Comparison of ENCODE assay signal across 8 cellular contexts in the genomic region with DNA sequence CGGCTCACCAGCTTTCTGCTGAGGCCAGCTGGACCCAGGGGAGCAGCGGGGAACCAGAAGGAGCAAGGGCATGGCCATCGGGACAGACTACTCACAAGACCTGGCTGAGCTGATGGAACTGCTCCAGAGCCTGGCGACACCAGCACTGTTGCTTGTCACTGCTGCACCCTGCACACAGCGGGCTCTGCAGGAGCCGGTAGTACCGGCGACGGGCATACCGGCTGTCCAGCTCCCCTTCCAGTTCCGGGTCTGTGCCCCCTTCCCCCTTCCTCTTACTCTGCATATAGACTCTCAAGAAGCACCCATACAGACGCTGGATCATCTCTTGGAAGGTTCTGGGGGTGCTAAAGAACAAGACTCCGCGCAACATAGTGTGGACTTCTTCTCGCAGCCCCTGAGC. TPM values are rescaled to one million over a fixed set of nuclear protein-coding genes. Genes with fewer than 3 reads are reported as not detected.
A peak's percentile ranks its signal among the peaks of the same experiment; 100 is the strongest.
DNase-seq lines count a peak whose midpoint lies in the region; ATAC-seq, FAIRE-seq and TF ChIP-seq lines count a peak whose summit lies in the region.
"Had no signal": no experiment of that assay in that cellular context is flagged by ENCODE, and none has a peak within 500 bp of the region (broad histone marks: within the 10 kb centered on the region; RNA-seq: fewer than 3 reads in every experiment).

No MANE protein-coding gene starts in this region.

- no peaks in the 10 kb centered on the region; the same call in none of the 2 replicates for H3K36me3 Mint-ChIP-seq in HFFc6 (ENCODE audit: low read depth)
- peaks cover 13% of the 10 kb centered on the region for H3K36me3 Mint-ChIP-seq in activated T-helper 1 cell treated with anti-CD3 and anti-CD28 coated beads, Interleukin-12 subunit alpha, Interleukin-12 subunit beta, Interleukin-2, Interleukin-4 antibody, amounts not matched to agents 30 ng/mL and 10 ng/mL and 1 ng/mL, durations not matched to agents 14 hours and 24 hours and 36 hours (ENCODE audit: low read depth)
- peaks cover 20 to 50% of the 10 kb centered on the region in 2 donors for H3K36me3 Mint-ChIP-seq in stimulated activated naive B cell treated with anti-CD40 and anti-IgM and Interleukin-4, amounts not matched to agents 10 μg/mL and 1 μg/mL and 100 μg/mL, for 72 hours

- in situ Hi-C loops in ACHN (cut with HindIII; ENCODE audit: low pct_ligation_motif_present, low pct_unique_long_range_greater_than_20kb, low sequenced_read_pairs): no loop called here

- intact Hi-C loops in activated T-helper 1 cell treated with anti-CD3 and anti-CD28 coated beads, Interleukin-12 subunit alpha, Interleukin-12 subunit beta, Interleukin-2, Interleukin-4 antibody, amounts not matched to agents 30 ng/mL and 10 ng/mL and 1 ng/mL, durations not matched to agents 14 hours and 24 hours and 36 hours (cut with micrococcal nuclease): no loop called here

- FAIRE-seq in HTR-8/SVneo (lab: Jason Lieb, UNC): no peak

- DNase-seq in HFFc6 (no peak), SKM-1 treated with dmso at 0.1 percent for 144 hours (lab: John Stamatoyannopoulos, UW; ENCODE audit: unreplicated experiment) (no peak), ACHN (no peak), HTR-8/SVneo (ENCODE audit: insufficient read length, low spot score) (no peak)
- DNase-seq in activated T-helper 1 cell treated with anti-CD3 and anti-CD28 coated beads, Interleukin-12 subunit alpha, Interleukin-12 subunit beta, Interleukin-2, Interleukin-4 antibody, amounts not matched to agents 30 ng/mL and 10 ng/mL and 1 ng/mL, durations not matched to agents 14 hours and 24 hours and 36 hours (ENCODE audit: low spot score): no peak
- no peak for DNase-seq in stimulated activated naive B cell treated with anti-CD40 and anti-IgM and Interleukin-4, amounts not matched to agents 10 μg/mL and 1 μg/mL and 100 μg/mL, for 72 hours
- DNase-seq: GOT3 had no signal

- peaks cover 3% of the 10 kb centered on the region for H3K27me3 Mint-ChIP-seq in HFFc6 (ENCODE audit: insufficient read depth)
- H3K27me3 Mint-ChIP-seq in activated T-helper 1 cell treated with anti-CD3 and anti-CD28 coated beads, Interleukin-12 subunit alpha, Interleukin-12 subunit beta, Interleukin-2, Interleukin-4 antibody, amounts not matched to agents 30 ng/mL and 10 ng/mL and 1 ng/mL, durations not matched to agents 14 hours and 24 hours and 36 hours (ENCODE audit: insufficient read depth): peaks cover 4% of the 10 kb centered on the region
- H3K27me3 Mint-ChIP-seq in stimulated activated naive B cell treated with anti-CD40 and anti-IgM and Interleukin-4, amounts not matched to agents 10 μg/mL and 1 μg/mL and 100 μg/mL, for 72 hours: no peaks in the 10 kb centered on the region

- TF ChIP-seq CTCF in HFFc6 (IDR thresholded peaks at IDR 0.05): no peak

- peaks cover 32% of the 10 kb centered on the region for H3K4me1 Mint-ChIP-seq in HFFc6 (ENCODE audit: low read depth)
- peaks cover 24% of the 10 kb centered on the region for H3K4me1 Mint-ChIP-seq in activated T-helper 1 cell treated with anti-CD3 and anti-CD28 coated beads, Interleukin-12 subunit alpha, Interleukin-12 subunit beta, Interleukin-2, Interleukin-4 antibody, amounts not matched to agents 30 ng/mL and 10 ng/mL and 1 ng/mL, durations not matched to agents 14 hours and 24 hours and 36 hours (ENCODE audit: low read depth)
- H3K4me1 Mint-ChIP-seq in stimulated activated naive B cell treated with anti-CD40 and anti-IgM and Interleukin-4, amounts not matched to agents 10 μg/mL and 1 μg/mL and 100 μg/mL, for 72 hours: peaks cover 36 to 69% of the 10 kb centered on the region in 2 donors

- peak overlapping the region; percentile 97 for H3K4me3 Mint-ChIP-seq in HFFc6
- H3K4me3 Mint-ChIP-seq in activated T-helper 1 cell treated with anti-CD3 and anti-CD28 coated beads, Interleukin-12 subunit alpha, Interleukin-12 subunit beta, Interleukin-2, Interleukin-4 antibody, amounts not matched to agents 30 ng/mL and 10 ng/mL and 1 ng/mL, durations not matched to agents 14 hours and 24 hours and 36 hours: peak overlapping the region; percentile 92
- peak overlapping the region; percentile 98 for H3K4me3 Mint-ChIP-seq in stimulated activated naive B cell treated with anti-CD40 and anti-IgM and Interleukin-4, amounts not matched to agents 10 μg/mL and 1 μg/mL and 100 μg/mL, for 72 hours

- ATAC-seq in stimulated activated naive B cell treated with anti-CD40 and anti-IgM and Interleukin-4, amounts not matched to agents 10 μg/mL and 1 μg/mL and 100 μg/mL, for 72 hours (replicated peaks): no peak

- peak overlapping the region; percentile 94 for H3K27ac Mint-ChIP-seq in HFFc6
- peak overlapping the region; percentile 86 for H3K27ac Mint-ChIP-seq in activated T-helper 1 cell treated with anti-CD3 and anti-CD28 coated beads, Interleukin-12 subunit alpha, Interleukin-12 subunit beta, Interleukin-2, Interleukin-4 antibody, amounts not matched to agents 30 ng/mL and 10 ng/mL and 1 ng/mL, durations not matched to agents 14 hours and 24 hours and 36 hours
- H3K27ac Mint-ChIP-seq in stimulated activated naive B cell treated with anti-CD40 and anti-IgM and Interleukin-4, amounts not matched to agents 10 μg/mL and 1 μg/mL and 100 μg/mL, for 72 hours: peak overlapping the region; percentile 98

- peak overlapping the region; percentile 96 for H3K4me3 ChIP-seq in iPS-18c (ENCODE audit: insufficient read depth, low read depth, low read length)

- H3K9me3 ChIP-seq in iPS-18c (ENCODE audit: control insufficient read depth, insufficient read depth, low read length): peaks cover 2% of the 10 kb centered on the region

- no peaks in the 10 kb centered on the region for H3K9me3 Mint-ChIP-seq in HFFc6
- no peaks in the 10 kb centered on the region for H3K9me3 Mint-ChIP-seq in activated T-helper 1 cell treated with anti-CD3 and anti-CD28 coated beads, Interleukin-12 subunit alpha, Interleukin-12 subunit beta, Interleukin-2, Interleukin-4 antibody, amounts not matched to agents 30 ng/mL and 10 ng/mL and 1 ng/mL, durations not matched to agents 14 hours and 24 hours and 36 hours
- H3K9me3 Mint-ChIP-seq in stimulated activated naive B cell treated with anti-CD40 and anti-IgM and Interleukin-4, amounts not matched to agents 10 μg/mL and 1 μg/mL and 100 μg/mL, for 72 hours: no peaks in the 10 kb centered on the region

RNA-seq across cellular contexts. Expression of a gene that starts 1.0 kb away (rescaled TPM):
- 10 to 100 TPM; 34.8 to 41.5 (median 37.4) TPM for total RNA-seq in HFFc6 (2021; fragmentation: NEBNext Ultra II Directional; extraction: Animal tissue kit (Norgen Biotek cat#: 25700))
- 62.5 and 63.6 TPM in 2 replicates for total RNA-seq in activated T-helper 1 cell treated with anti-CD3 and anti-CD28 coated beads, Interleukin-12 subunit alpha, Interleukin-12 subunit beta, Interleukin-2, Interleukin-4 antibody, amounts not matched to agents 30 ng/mL and 10 ng/mL and 1 ng/mL, durations not matched to agents 14 hours and 24 hours and 36 hours

RNA-seq across cellular contexts. Expression of a gene that starts 1.1 kb away (rescaled TPM):
- 10 to 100 TPM; 76.7 to 82.8 (median 82.1) TPM for total RNA-seq in HFFc6 (2021; fragmentation: NEBNext Ultra II Directional; extraction: Animal tissue kit (Norgen Biotek cat#: 25700))
- total RNA-seq in activated T-helper 1 cell treated with anti-CD3 and anti-CD28 coated beads, Interleukin-12 subunit alpha, Interleukin-12 subunit beta, Interleukin-2, Interleukin-4 antibody, amounts not matched to agents 30 ng/mL and 10 ng/mL and 1 ng/mL, durations not matched to agents 14 hours and 24 hours and 36 hours: 101 and 105 TPM in 2 replicates

RNA-seq across cellular contexts. Expression of a gene that starts 13.2 kb away (rescaled TPM):
- total RNA-seq in HFFc6 (2021; fragmentation: NEBNext Ultra II Directional; extraction: Animal tissue kit (Norgen Biotek cat#: 25700)): 10 to 100 TPM in 4 of 6 experiments, 1 to 10 TPM in 2; 9.9 to 18.1 (median 13.3) TPM
- 15.6 and 17.2 TPM in 2 replicates for total RNA-seq in activated T-helper 1 cell treated with anti-CD3 and anti-CD28 coated beads, Interleukin-12 subunit alpha, Interleukin-12 subunit beta, Interleukin-2, Interleukin-4 antibody, amounts not matched to agents 30 ng/mL and 10 ng/mL and 1 ng/mL, durations not matched to agents 14 hours and 24 hours and 36 hours

RNA-seq across cellular contexts. Expression of a gene that starts 15.5 kb away (rescaled TPM):
- total RNA-seq in HFFc6 (2021; fragmentation: NEBNext Ultra II Directional; extraction: Animal tissue kit (Norgen Biotek cat#: 25700)): not detected
- not detected in 2 replicates for total RNA-seq in activated T-helper 1 cell treated with anti-CD3 and anti-CD28 coated beads, Interleukin-12 subunit alpha, Interleukin-12 subunit beta, Interleukin-2, Interleukin-4 antibody, amounts not matched to agents 30 ng/mL and 10 ng/mL and 1 ng/mL, durations not matched to agents 14 hours and 24 hours and 36 hours

RNA-seq across cellular contexts. Expression of a gene that starts 17.5 kb away (rescaled TPM):
- total RNA-seq in HFFc6 (2021; fragmentation: NEBNext Ultra II Directional; extraction: Animal tissue kit (Norgen Biotek cat#: 25700)): not detected
- total RNA-seq in activated T-helper 1 cell treated with anti-CD3 and anti-CD28 coated beads, Interleukin-12 subunit alpha, Interleukin-12 subunit beta, Interleukin-2, Interleukin-4 antibody, amounts not matched to agents 30 ng/mL and 10 ng/mL and 1 ng/mL, durations not matched to agents 14 hours and 24 hours and 36 hours: 0.21 TPM in 1 of 2 replicates, not detected in the other
